ENCODE assay signal across 20 cellular contexts in genomic region chr4:3771167-3771809, GRCh38. TPM values are rescaled to one million over a fixed set of nuclear protein-coding genes. Genes with fewer than 3 reads are reported as not detected.
DNase-seq lines count a peak whose midpoint lies in the region; ATAC-seq and TF ChIP-seq lines count a peak whose summit lies in the region.
"Had no signal": no experiment of that assay in that cellular context is flagged by ENCODE, and none has a peak within 500 bp of the region (broad histone marks: within the 10 kb centered on the region; RNA-seq: fewer than 3 reads in every experiment).

No MANE protein-coding gene starts in this region.

- TF ChIP-seq EP300 in gastroesophageal sphincter (IDR thresholded peaks at IDR 0.05) = no peak

- H2BK15ac ChIP-seq in H9 (ENCODE audit: low read depth, low read length) = no peak overlapping the region

- H2BK5ac ChIP-seq in H9 (ENCODE audit: insufficient read length, low read length) = no peak overlapping the region

- no peak overlapping the region for H3K4ac ChIP-seq in H9 (ENCODE audit: low read depth, low read length)

- H3K56ac ChIP-seq in H9 (ENCODE audit: insufficient read length, low read depth, low read length) = no peak overlapping the region

- no peak overlapping the region for H3T11ph ChIP-seq in H9 (ENCODE audit: low read length)

- H3K79me1 ChIP-seq in H9 (ENCODE audit: insufficient read depth, low read depth, low read length, poor library complexity, severe bottlenecking) = no peaks in the 10 kb centered on the region

- no CpG with 5 or more reads among the region's 19 CpGs for WGBS in H9 (ENCODE audit: extremely low coverage, insufficient read length, low lambda C conversion rate)
- 23% methylated on average over 7 of the region's 19 CpGs; no CpG with 5 or more reads in 1 of the 2 donors for WGBS in gastroesophageal sphincter (ENCODE audit: low coverage in 1 of 2), 2 donors

- H4K8ac ChIP-seq in H9 (replicated peaks; ENCODE audit: insufficient read length, low read depth, low read length) = no peak overlapping the region

- H2AFZ ChIP-seq in H9 (ENCODE audit: low read length) = no peak overlapping the region
- H2AFZ ChIP-seq: GM23338 had no signal

- no peak overlapping the region for H4K91ac ChIP-seq in H9 (ENCODE audit: insufficient read length, low read depth, low read length)

- no peaks in the 10 kb centered on the region for H3K36me3 ChIP-seq in thoracic aorta
- H3K36me3 ChIP-seq in gastroesophageal sphincter = no peaks in the 10 kb centered on the region
- H3K36me3 ChIP-seq: SJSA1 had no signal

- H3K23ac ChIP-seq in H9 (ENCODE audit: insufficient read length, low read depth, low read length) = no peak overlapping the region

- H3K4me1 Mint-ChIP-seq in H9 = peaks cover 9 to 34% of the 10 kb centered on the region in 2 experiments

- peaks cover 22% of the 10 kb centered on the region for H3K27me3 Mint-ChIP-seq in H9 (ENCODE audit: low read depth)

- H2BK20ac ChIP-seq in H9 (ENCODE audit: low read depth, low read length, poor library complexity, severe bottlenecking) = no peak overlapping the region

- H3K18ac ChIP-seq in H9 (ENCODE audit: insufficient read length, low read depth, low read length) = no peak overlapping the region

- no peak overlapping the region for H3K4me3 Mint-ChIP-seq in H9
- H3K4me3 Mint-ChIP-seq: CD14-positive monocyte, GM23338 had no signal

- no peak overlapping the region for H4K5ac ChIP-seq in H9 (ENCODE audit: insufficient read length, low read depth, low read length)

- no peaks in the 10 kb centered on the region; the same call in 1 of the 2 replicates for H3K4me1 ChIP-seq in H9 (ENCODE audit: insufficient read depth, low read length)
- peaks cover 11 to 59% of the 10 kb centered on the region in 2 donors for H3K4me1 ChIP-seq in thoracic aorta (ENCODE audit: control insufficient read depth in 1 of 2, low read depth in 2 of 2)
- H3K4me1 ChIP-seq in gastroesophageal sphincter = peaks cover 0 to 8% (median 0%) of the 10 kb centered on the region in 3 donors
- H3K4me1 ChIP-seq: SJSA1 had no signal

- no peaks in the 10 kb centered on the region for H3K23me2 ChIP-seq in H9 (ENCODE audit: insufficient read length, low read depth, low read length, poor library complexity, severe bottlenecking)

- peaks cover 0 to 1% of the 10 kb centered on the region in 2 experiments; a peak in 1 of 5 replicates for H3K9me3 Mint-ChIP-seq in H9

- H3K27ac ChIP-seq in H9 (ENCODE audit: insufficient read length, low read depth, low read length) (no peak overlapping the region), caudate nucleus (ENCODE audit: low read depth, low read length) (peak overlapping the region; percentile 85), thoracic aorta (peak overlapping the region; percentile 67 to 70), gastroesophageal sphincter (no peak overlapping the region)
- H3K27ac ChIP-seq: SJSA1 had no signal

- H3K79me2 ChIP-seq in H9 (ENCODE audit: insufficient read depth, low read length) = no peaks in the 10 kb centered on the region

- no peak for ATAC-seq in thoracic aorta (ENCODE audit: insufficient number of reproducible peaks, low FRiP score, low read depth)
- ATAC-seq in gastroesophageal sphincter = no peak
- ATAC-seq: GM23338, HCT116, Right ventricle myocardium inferior had no signal

- H3K14ac ChIP-seq in H9 (ENCODE audit: insufficient read depth, low read length) = peak overlapping the region; percentile 40; the same call in 1 of the 2 replicates

- H2BK12ac ChIP-seq in H9 (ENCODE audit: insufficient read length, low read depth, low read length) = no peak overlapping the region

- no peak overlapping the region for H2AK5ac ChIP-seq in H9 (ENCODE audit: insufficient read length, low read length)

- TF ChIP-seq POLR2A in gastroesophageal sphincter (IDR thresholded peaks at IDR 0.05) = no peak

- H3K4me3 ChIP-seq in thoracic aorta (peak overlapping the region; percentile 2), gastroesophageal sphincter (no peak overlapping the region)
- H3K4me3 ChIP-seq: GM23338, SJSA1 had no signal

- H3K4me2 ChIP-seq in H9 (ENCODE audit: insufficient read depth, insufficient read length, low read length) = no peak overlapping the region
- H3K4me2 ChIP-seq: GM23338 had no signal

- no peak for TF ChIP-seq CTCF in H9 (conservative IDR thresholded peaks at IDR 0.05)
- no peak for TF ChIP-seq CTCF in thoracic aorta (IDR thresholded peaks at IDR 0.05)
- TF ChIP-seq CTCF in gastroesophageal sphincter (IDR thresholded peaks at IDR 0.05) = no peak

- H3K27ac Mint-ChIP-seq in H9 = no peak overlapping the region
- H3K27ac Mint-ChIP-seq: CD14-positive monocyte, GM23338, IgD-negative memory B cell had no signal

- H3K36me3 Mint-ChIP-seq in H9 (ENCODE audit: insufficient read depth in 1 of 3, low read depth in 3 of 3) = peaks cover 0 to 2% (median 0%) of the 10 kb centered on the region in 3 experiments; a peak in 2 of 7 replicates

- no peak overlapping the region for H2BK120ac ChIP-seq in H9 (ENCODE audit: low read depth, low read length, poor library complexity, severe bottlenecking)

- peaks cover 2% of the 10 kb centered on the region for H4K20me1 ChIP-seq in H9 (ENCODE audit: control insufficient read depth, insufficient read depth, insufficient read length)

- H3K27me3 ChIP-seq in H9 (ENCODE audit: insufficient read depth, low read length) (no peaks in the 10 kb centered on the region; the same call in 1 of the 2 replicates), thoracic aorta (replicated peaks; ENCODE audit: insufficient read depth) (no peaks in the 10 kb centered on the region), gastroesophageal sphincter (peaks cover 98% of the 10 kb centered on the region)

- DNase-seq in NCI-H1092 treated with DMSO at 0.1 percent for 48 hours (lab: John Stamatoyannopoulos, UW) (peak; percentile 9), NCI-H1092 (lab: John Stamatoyannopoulos, UW) (no peak), H9 (no peak), caudate nucleus (lab: John Stamatoyannopoulos, UW) (no peak), thoracic aorta (ENCODE audit: low spot score) (no peak), DMS114 treated with DMSO at 0.1 percent for 48 hours (lab: John Stamatoyannopoulos, UW; ENCODE audit: unreplicated experiment) (no peak)
- no peak for DNase-seq in activated CD4-positive, alpha-beta T cell treated with anti-CD3 and anti-CD28 coated beads, Interleukin-2, amount 50 U/mL, for 1 hour
- DNase-seq: AML-193, NCI-H1694, NCI-H2081, NCI-H748 treated with DMSO at 0.1 percent for 48 hours, OCI-M1, T-helper 1 cell had no signal

- H3K9me3 ChIP-seq in H9 (ENCODE audit: control insufficient read depth, low read depth, low read length) = no peaks in the 10 kb centered on the region
- H3K9me3 ChIP-seq in thoracic aorta = no peaks in the 10 kb centered on the region
- no peaks in the 10 kb centered on the region for H3K9me3 ChIP-seq in gastroesophageal sphincter

- H3K9ac ChIP-seq in H9 (ENCODE audit: extremely low read depth, insufficient read length, low read length) = no peak overlapping the region

RNA-seq across cellular contexts. Expression of gene ADRA2C, which starts 5.1 kb away (rescaled TPM):
- 7.2 and 8.6 TPM in 2 replicates for total RNA-seq in H9 (2021)
- 100 to 1,000 TPM; 105 to 232 TPM for total RNA-seq in thoracic aorta
- total RNA-seq in gastroesophageal sphincter = 10 to 100 TPM in 1 of 4 donors, 1 to 10 TPM in 3; 1.2 to 26.5 (median 6.1) TPM
- total RNA-seq: SJSA1 had no signal

Comparison
In these comparisons a context has a peak if more than half of its experiments do, and no peak if none do; other contexts are left out.
1. H3K27ac ChIP-seq: peak in caudate nucleus (single experiment) and thoracic aorta (2 of 2); none in H9 (single experiment) and gastroesophageal sphincter (0 of 4).